1 cellular context compared by ENCODE assay signal in genomic region chr10:107542607-107543006, GRCh38.
TF ChIP-seq lines count a peak whose summit lies in the region.

No MANE protein-coding gene starts in this region.

TF ChIP-seq in GM23338, 12 proteins besides CTCF, POLR2A, EP300 and RAD21 (continued from another document):
- TF ChIP-seq CREB1 (CRISPR knock-in tag; IDR thresholded peaks at IDR 0.05; ENCODE audit: low read depth) (no peak), EZH2 (IDR thresholded peaks at IDR 0.05; ENCODE audit: low read depth, unreplicated experiment) (no peak), EZH2phosphoT487 (IDR thresholded peaks at IDR 0.05; ENCODE audit: unreplicated experiment) (no peak), ZNF114 (CRISPR knock-in tag; IDR thresholded peaks at IDR 0.05) (no peak), REST (IDR thresholded peaks at IDR 0.05; ENCODE audit: unreplicated experiment) (no peak), POLR2AphosphoS5 (IDR thresholded peaks at IDR 0.05; ENCODE audit: low read depth) (no peak)
